In genomic region chr6:10882654-10883053, GRCh38 we compare ENCODE assay signal across 22 cellular contexts. TPM values are rescaled to one million over a fixed set of nuclear protein-coding genes. Genes with fewer than 3 reads are reported as not detected.
DNase-seq lines count a peak whose midpoint lies in the region; ATAC-seq, FAIRE-seq and TF ChIP-seq lines count a peak whose summit lies in the region.
"Had no signal": no experiment of that assay in that cellular context is flagged by ENCODE, and none has a peak within 500 bp of the region (broad histone marks: within the 10 kb centered on the region; RNA-seq: fewer than 3 reads in every experiment).

No MANE protein-coding gene starts in this region.

- POLR2A ChIA-PET in activated naive CD8-positive, alpha-beta T cell treated with anti-CD3 and anti-CD28 coated beads, Interleukin-2, amount 10 ng/mL, durations not matched to agents 7 days and 5 days (lab: Charles Lee), result no interaction called here
- POLR2A ChIA-PET in H1 (lab: Charles Lee; ENCODE audit: partially characterized antibody), result no interaction called here

- H3K23me2 ChIP-seq in H1 (ENCODE audit: low read depth, low read length), result peaks cover 15% of the 10 kb centered on the region

- H3K9me3 ChIP-seq in H1 (ENCODE audit: insufficient read depth in 2 of 2, low read depth in 1 of 2, low read length in 1 of 2), result no peaks in the 10 kb centered on the region
- H3K9me3 ChIP-seq in mesenchymal stem cell (ENCODE audit: control insufficient read depth, low read length), result no peaks in the 10 kb centered on the region
- H3K9me3 ChIP-seq in suprapubic skin, result no peaks in the 10 kb centered on the region
- no peaks in the 10 kb centered on the region for H3K9me3 ChIP-seq in adrenal gland (replicated peaks in 1 of 3)

- H3K4me1 Mint-ChIP-seq in activated naive CD8-positive, alpha-beta T cell treated with anti-CD3 and anti-CD28 coated beads, Interleukin-2, amount 10 ng/mL, durations not matched to agents 7 days and 5 days, result peaks cover 8% of the 10 kb centered on the region
- peaks cover 12% of the 10 kb centered on the region for H3K4me1 Mint-ChIP-seq in activated naive CD8-positive, alpha-beta T cell treated with anti-CD3 and anti-CD28 coated beads, Interleukin-2, amount 50 U/mL, for 24 hours

- peaks cover 2% of the 10 kb centered on the region for H3K36me3 Mint-ChIP-seq in activated naive CD8-positive, alpha-beta T cell treated with anti-CD3 and anti-CD28 coated beads, Interleukin-2, amount 10 ng/mL, durations not matched to agents 7 days and 5 days
- no peaks in the 10 kb centered on the region for H3K36me3 Mint-ChIP-seq in activated naive CD8-positive, alpha-beta T cell treated with anti-CD3 and anti-CD28 coated beads, Interleukin-2, amount 50 U/mL, for 24 hours (ENCODE audit: low read depth)
- H3K36me3 Mint-ChIP-seq: CD8-positive, alpha-beta T cell had no signal

- H3K56ac ChIP-seq in H1 (replicated peaks; ENCODE audit: insufficient read length, low read depth, low read length), result no peak overlapping the region

- H3K4me2 ChIP-seq in H1 (ENCODE audit: insufficient read depth in 1 of 2, low read depth in 2 of 2, low read length in 2 of 2) (peak overlapping the region; percentile 80 to 98), mesenchymal stem cell (ENCODE audit: low read length, poor library complexity, severe bottlenecking) (peak overlapping the region; percentile 7)

- H3K79me1 ChIP-seq in H1 (ENCODE audit: low read depth, low read length), result no peaks in the 10 kb centered on the region
- H3K79me1 ChIP-seq in mesenchymal stem cell (replicated peaks; ENCODE audit: low read length, poor library complexity, severe bottlenecking), result no peaks in the 10 kb centered on the region

- H4K8ac ChIP-seq in H1 (ENCODE audit: extremely low read depth, insufficient read depth, low read length), result no peak overlapping the region
- no peak overlapping the region for H4K8ac ChIP-seq in mesenchymal stem cell (ENCODE audit: low read length)

- peaks cover 2% of the 10 kb centered on the region for H3K9me3 Mint-ChIP-seq in activated naive CD8-positive, alpha-beta T cell treated with anti-CD3 and anti-CD28 coated beads, Interleukin-2, amount 10 ng/mL, durations not matched to agents 7 days and 5 days
- no peaks in the 10 kb centered on the region for H3K9me3 Mint-ChIP-seq in activated naive CD8-positive, alpha-beta T cell treated with anti-CD3 and anti-CD28 coated beads, Interleukin-2, amount 50 U/mL, for 24 hours
- H3K9me3 Mint-ChIP-seq: activated CD4-positive, alpha-beta memory T cell treated with anti-CD3 and anti-CD28 coated beads, Interleukin-2, amount 10 ng/mL, durations not matched to agents 7 days and 5 days; CD8-positive, alpha-beta T cell; stimulated activated naive CD8-positive, alpha-beta T cell treated with anti-CD3 and anti-CD28 coated beads, Interleukin-15, Interleukin-2, amounts not matched to agents 100 ng/mL and 50 ng/mL, for 24 hours had no signal

- H2AFZ ChIP-seq in H1 (ENCODE audit: low read length) (no peak overlapping the region; the same call in 1 of the 2 replicates), mesenchymal stem cell (ENCODE audit: low read depth, low read length) (no peak overlapping the region)

- no peak overlapping the region for H3K23ac ChIP-seq in H1 (ENCODE audit: insufficient read length)
- no peak overlapping the region for H3K23ac ChIP-seq in mesenchymal stem cell (ENCODE audit: low read length in 2 of 2)

- H2BK5ac ChIP-seq in H1 (ENCODE audit: low read depth, low read length) (0 out of 2 replicates have a peak overlapping the region, but pooled peaks have one; percentile 46), mesenchymal stem cell (ENCODE audit: low read depth, low read length, poor library complexity, severe bottlenecking) (no peak overlapping the region)

- no peak overlapping the region for H4K5ac ChIP-seq in H1 (ENCODE audit: insufficient read length, low read depth, low read length)

- WGBS in H1 (ENCODE audit: extremely low coverage in 1 of 2, insufficient coverage in 1 of 2, insufficient read length in 1 of 2, insufficient replicate concordance in 2 of 2, low coverage in 1 of 2, low lambda C conversion rate in 2 of 2, missing lambda C conversion rate in 1 of 2), 2 experiments, result 3% methylated on average over 22 of the region's 24 CpGs; no CpG with 5 or more reads in 1 of the 2 experiments
- 2% methylated on average over 22 of the region's 24 CpGs for WGBS in mesenchymal stem cell
- 13% methylated on average over 6 of the region's 24 CpGs for WGBS in suprapubic skin
- 6 to 10% (median 9%) methylated on average over 12 to 24 of the region's 24 CpGs for WGBS in adrenal gland, 4 donors

- DNase-seq in activated naive CD8-positive, alpha-beta T cell treated with anti-CD3 and anti-CD28 coated beads, Interleukin-2, amount 10 ng/mL, durations not matched to agents 7 days and 5 days, result no peak
- no peak for DNase-seq in activated naive CD8-positive, alpha-beta T cell treated with anti-CD3 and anti-CD28 coated beads, Interleukin-2, amount 50 U/mL, for 24 hours
- DNase-seq in H1 (ENCODE audit: low read depth in 1 of 2, low spot score in 2 of 2) (peak in 1 of 2 experiments; percentile 82), mesenchymal stem cell (peak; percentile 2), suprapubic skin (ENCODE audit: low spot score in 2 of 2) (no peak), globus pallidus (ENCODE audit: low spot score) (no peak), adrenal gland (no peak), dorsolateral prefrontal cortex (no peak)
- DNase-seq: activated CD4-positive, alpha-beta memory T cell treated with anti-CD3 and anti-CD28 coated beads, Interleukin-2, amount 10 ng/mL, durations not matched to agents 7 days and 5 days; amniotic stem cell; CD8-positive, alpha-beta T cell; erythroblast; KG1; NCI-H2107; NCI-H526; uterus had no signal

- H3K4me3 Mint-ChIP-seq in activated naive CD8-positive, alpha-beta T cell treated with anti-CD3 and anti-CD28 coated beads, Interleukin-2, amount 10 ng/mL, durations not matched to agents 7 days and 5 days, result peak overlapping the region; percentile 20
- no peak overlapping the region for H3K4me3 Mint-ChIP-seq in activated naive CD8-positive, alpha-beta T cell treated with anti-CD3 and anti-CD28 coated beads, Interleukin-2, amount 50 U/mL, for 24 hours
- H3K4me3 Mint-ChIP-seq: activated CD4-positive, alpha-beta memory T cell treated with anti-CD3 and anti-CD28 coated beads, Interleukin-2, amount 10 ng/mL, durations not matched to agents 7 days and 5 days; CD8-positive, alpha-beta T cell; stimulated activated naive CD8-positive, alpha-beta T cell treated with anti-CD3 and anti-CD28 coated beads, Interleukin-15, Interleukin-2, amounts not matched to agents 100 ng/mL and 50 ng/mL, for 24 hours had no signal

- H2AK5ac ChIP-seq in H1 (ENCODE audit: low read depth, low read length) (no peak overlapping the region), mesenchymal stem cell (ENCODE audit: low read length, severe bottlenecking) (no peak overlapping the region)

- TF ChIP-seq EP300 in H1 (IDR thresholded peaks at IDR 0.05; ENCODE audit: borderline replicate concordance in 1 of 2, low read depth in 2 of 2, low read length in 2 of 2) (no peak), suprapubic skin (IDR thresholded peaks at IDR 0.05) (no peak)

- peaks cover 21 to 61% (median 52%) of the 10 kb centered on the region in 4 experiments for H3K27me3 ChIP-seq in H1 (replicated peaks in 1 of 4; ENCODE audit: control insufficient read depth in 3 of 4, extremely low read depth in 1 of 4, insufficient read depth in 3 of 4, low read length in 3 of 4)
- peaks cover 62 to 70% of the 10 kb centered on the region in 2 experiments for H3K27me3 ChIP-seq in mesenchymal stem cell (ENCODE audit: control insufficient read depth in 1 of 2, insufficient read depth in 1 of 2, low read length in 2 of 2)
- peaks cover 81% of the 10 kb centered on the region for H3K27me3 ChIP-seq in suprapubic skin
- H3K27me3 ChIP-seq in adrenal gland, result peaks cover 68% of the 10 kb centered on the region
- H3K27me3 ChIP-seq in dorsolateral prefrontal cortex, result peaks cover 3 to 90% (median 63%) of the 10 kb centered on the region in 45 donors

- CTCF ChIA-PET in H1 (lab: Charles Lee; ENCODE audit: partially characterized antibody), result no interaction called here

- intact Hi-C loops in adrenal gland (cut with DNase I), result no loop called here
- intact Hi-C loops in dorsolateral prefrontal cortex (cut with DNase I), result no loop called here

- H3K27me3 Mint-ChIP-seq in activated naive CD8-positive, alpha-beta T cell treated with anti-CD3 and anti-CD28 coated beads, Interleukin-2, amount 10 ng/mL, durations not matched to agents 7 days and 5 days, result peaks cover 86% of the 10 kb centered on the region
- H3K27me3 Mint-ChIP-seq in activated naive CD8-positive, alpha-beta T cell treated with anti-CD3 and anti-CD28 coated beads, Interleukin-2, amount 50 U/mL, for 24 hours, result peaks cover 89% of the 10 kb centered on the region

- ATAC-seq in activated naive CD8-positive, alpha-beta T cell treated with anti-CD3 and anti-CD28 coated beads, Interleukin-2, amount 10 ng/mL, durations not matched to agents 7 days and 5 days (ENCODE audit: low read depth), result no peak
- ATAC-seq in activated naive CD8-positive, alpha-beta T cell treated with anti-CD3 and anti-CD28 coated beads, Interleukin-2, amount 50 U/mL, for 24 hours, result no peak
- ATAC-seq: CD8-positive, alpha-beta T cell; gastroesophageal sphincter had no signal

- TF ChIP-seq CTCF in H1 (IDR thresholded peaks at IDR 0.05; ENCODE audit: control extremely low read depth in 1 of 3, insufficient read depth in 1 of 3, low read depth in 1 of 3, low read length in 3 of 3), result no peak
- TF ChIP-seq CTCF in suprapubic skin (IDR thresholded peaks at IDR 0.05), result no peak
- no peak for TF ChIP-seq CTCF in adrenal gland (IDR thresholded peaks at IDR 0.05)
- TF ChIP-seq CTCF in dorsolateral prefrontal cortex (IDR thresholded peaks at IDR 0.05 in 54 of 56, conservative IDR thresholded peaks at IDR 0.05 in 2 of 56; ENCODE audit: low read depth in 1 of 56, partially characterized antibody in 56 of 56), result no peak

- H4K91ac ChIP-seq in H1 (replicated peaks; ENCODE audit: insufficient read length, low read length) (no peak overlapping the region), mesenchymal stem cell (ENCODE audit: low read length) (no peak overlapping the region)

- H3K27ac ChIP-seq in H1 (ENCODE audit: low read depth, low read length) (no peak overlapping the region), mesenchymal stem cell (ENCODE audit: low read length, poor library complexity, severe bottlenecking) (no peak overlapping the region), suprapubic skin (no peak overlapping the region), adrenal gland (no peak overlapping the region), dorsolateral prefrontal cortex (no peak overlapping the region)
- H3K27ac ChIP-seq: gastroesophageal sphincter, uterus had no signal

- no peak overlapping the region for H3K27ac Mint-ChIP-seq in activated naive CD8-positive, alpha-beta T cell treated with anti-CD3 and anti-CD28 coated beads, Interleukin-2, amount 10 ng/mL, durations not matched to agents 7 days and 5 days
- H3K27ac Mint-ChIP-seq in activated naive CD8-positive, alpha-beta T cell treated with anti-CD3 and anti-CD28 coated beads, Interleukin-2, amount 50 U/mL, for 24 hours, result no peak overlapping the region
- H3K27ac Mint-ChIP-seq: activated CD4-positive, alpha-beta memory T cell treated with anti-CD3 and anti-CD28 coated beads, Interleukin-2, amount 10 ng/mL, durations not matched to agents 7 days and 5 days; CD8-positive, alpha-beta T cell; stimulated activated naive CD8-positive, alpha-beta T cell treated with anti-CD3 and anti-CD28 coated beads, Interleukin-15, Interleukin-2, amounts not matched to agents 100 ng/mL and 50 ng/mL, for 24 hours had no signal

- H3K18ac ChIP-seq in H1 (ENCODE audit: extremely low read depth, low read length) (peak overlapping the region; percentile 80), mesenchymal stem cell (ENCODE audit: low read depth in 1 of 2, low read length in 2 of 2) (no peak overlapping the region)

- H4K20me1 ChIP-seq in H1 (replicated peaks in 1 of 2; ENCODE audit: control insufficient read depth in 1 of 2, insufficient read depth in 2 of 2, low read length in 2 of 2), result no peaks in the 10 kb centered on the region

- no peak overlapping the region for H3K9ac ChIP-seq in H1 (replicated peaks in 1 of 4; ENCODE audit: extremely low read depth in 1 of 4, low read depth in 3 of 4, low read length in 3 of 4)
- H3K9ac ChIP-seq in mesenchymal stem cell (ENCODE audit: low read length), result no peak overlapping the region

- H3K4ac ChIP-seq in H1 (replicated peaks; ENCODE audit: insufficient read length, low read depth, low read length), result no peak overlapping the region
- H3K4ac ChIP-seq in mesenchymal stem cell (ENCODE audit: low read depth in 1 of 2, low read length in 2 of 2), result no peak overlapping the region

- H3K14ac ChIP-seq in H1 (ENCODE audit: insufficient read length), result no peak overlapping the region
- no peak overlapping the region for H3K14ac ChIP-seq in mesenchymal stem cell (ENCODE audit: low read length in 2 of 2)

- H3K36me3 ChIP-seq in H1 (ENCODE audit: control insufficient read depth in 2 of 4, insufficient read depth in 4 of 4, low read length in 3 of 4), result no peaks in the 10 kb centered on the region
- H3K36me3 ChIP-seq in mesenchymal stem cell (ENCODE audit: control insufficient read depth in 1 of 2, insufficient read depth in 2 of 2, low read depth in 1 of 2, low read length in 2 of 2), result no peaks in the 10 kb centered on the region
- H3K36me3 ChIP-seq in suprapubic skin, result no peaks in the 10 kb centered on the region
- no peaks in the 10 kb centered on the region for H3K36me3 ChIP-seq in adrenal gland (replicated peaks in 1 of 2)
- H3K36me3 ChIP-seq: gastroesophageal sphincter, uterus had no signal

- H3K4me3 ChIP-seq in H1 (ENCODE audit: extremely low read depth in 1 of 4, insufficient read depth in 2 of 4, low read depth in 3 of 4, low read length in 4 of 4), result peak overlapping the region; percentile 40 to 72 (median 56)
- H3K4me3 ChIP-seq in mesenchymal stem cell (ENCODE audit: insufficient read depth in 1 of 2, low read depth in 1 of 2, low read length in 2 of 2), result peak overlapping the region in 1 of 2 experiments; percentile 44
- peak overlapping the region; percentile 7 for H3K4me3 ChIP-seq in suprapubic skin
- no peak overlapping the region for H3K4me3 ChIP-seq in adrenal gland
- no peak overlapping the region for H3K4me3 ChIP-seq in dorsolateral prefrontal cortex
- H3K4me3 ChIP-seq: uterus had no signal

- H3K79me2 ChIP-seq in H1 (ENCODE audit: control insufficient read depth in 1 of 2, insufficient read depth in 2 of 2, low read length in 2 of 2), result no peaks in the 10 kb centered on the region

- H2BK20ac ChIP-seq in H1 (ENCODE audit: low read length), result peak overlapping the region; percentile 61; the same call in 1 of the 2 replicates

- no peak for FAIRE-seq in H1 (lab: Jason Lieb, UNC)

- TF ChIP-seq POLR2A in H1 (IDR thresholded peaks at IDR 0.05; ENCODE audit: control extremely low read depth in 1 of 2, low read depth in 2 of 2, low read length in 2 of 2) (no peak), suprapubic skin (IDR thresholded peaks at IDR 0.05) (no peak), adrenal gland (IDR thresholded peaks at IDR 0.05) (no peak)

- H2BK12ac ChIP-seq in H1 (ENCODE audit: low read depth, low read length) (no peak overlapping the region), mesenchymal stem cell (ENCODE audit: low read length in 2 of 2) (no peak overlapping the region)

- H2BK120ac ChIP-seq in H1 (replicated peaks; ENCODE audit: low read depth, low read length), result no peak overlapping the region
- no peak overlapping the region for H2BK120ac ChIP-seq in mesenchymal stem cell (ENCODE audit: low read depth, low read length)

- H3K4me1 ChIP-seq in H1 (replicated peaks in 1 of 4; ENCODE audit: control insufficient read depth in 3 of 4, insufficient read depth in 4 of 4, low read length in 3 of 4) (no peaks in the 10 kb centered on the region; a peak in 1 of 7 replicates), mesenchymal stem cell (ENCODE audit: control insufficient read depth, insufficient read depth, low read depth, low read length) (peaks cover 22% of the 10 kb centered on the region), suprapubic skin (peaks cover 41% of the 10 kb centered on the region), adrenal gland (replicated peaks in 1 of 2) (peaks cover 0 to 4% of the 10 kb centered on the region in 2 donors)
- H3K4me1 ChIP-seq: uterus had no signal

- TF ChIP-seq RAD21 in H1 (IDR thresholded peaks at IDR 0.05 in 1 of 2, conservative IDR thresholded peaks at IDR 0.05 in 1 of 2; ENCODE audit: low read depth in 2 of 2, low read length in 2 of 2), result no peak

- H2BK15ac ChIP-seq in H1 (ENCODE audit: low read length), result no peak overlapping the region
- H2BK15ac ChIP-seq in mesenchymal stem cell (ENCODE audit: low read depth, poor library complexity, severe bottlenecking), result no peak overlapping the region

RNA-seq across cellular contexts. Expression of gene GCM2, which starts 0.8 kb away (rescaled TPM):
- total RNA-seq in activated naive CD8-positive, alpha-beta T cell treated with anti-CD3 and anti-CD28 coated beads, Interleukin-2, amount 10 ng/mL, durations not matched to agents 7 days and 5 days, result not detected
- total RNA-seq in H1 (2021; fragmentation: NEBNext Ultra II Directional; extraction: Animal tissue kit (Norgen Biotek cat#: 25700)), result 0.17 TPM in 1 of 2 replicates, not detected in the other
- 0.09 and 0.14 TPM in 2 replicates for polyA plus RNA-seq in H1 (2011; rRNA removed)
- 0.09 TPM for polyA plus RNA-seq in H1 (2011; cell fraction: cytosol; rRNA removed)
- 0.09 TPM for polyA plus RNA-seq in H1 (2011; cell fraction: nucleus; rRNA removed)
- polyA plus RNA-seq in H1 (2012, experiment 1 of 2), result 0.07 to 0.13 TPM in 2 of 4 replicates, not detected in the others
- polyA plus RNA-seq in H1 (2012, experiment 2 of 2), result 0.07 TPM
- polyA plus RNA-seq in H1 (2013, experiment 1 of 2), result 0.18 TPM
- polyA plus RNA-seq in H1 (2013, experiment 2 of 2), result 0.20 TPM
- polyA minus RNA-seq in H1 (2011; rRNA and poly(A)+ RNA removed), result not detected in 2 replicates
- not detected for polyA minus RNA-seq in H1 (2011; cell fraction: cytosol; rRNA and poly(A)+ RNA removed)
- polyA minus RNA-seq in H1 (2011; cell fraction: nucleus; rRNA and poly(A)+ RNA removed), result not detected
- not detected for polyA plus RNA-seq in mesenchymal stem cell (2013, experiment 1 of 2)
- not detected for polyA plus RNA-seq in mesenchymal stem cell (2013, experiment 2 of 2)
- total RNA-seq in suprapubic skin, result not detected
- total RNA-seq in adrenal gland, result not detected
- not detected for polyA plus RNA-seq in adrenal gland
- total RNA-seq in dorsolateral prefrontal cortex, result not detected
- total RNA-seq: activated CD4-positive, alpha-beta memory T cell treated with anti-CD3 and anti-CD28 coated beads, Interleukin-2, amount 10 ng/mL, durations not matched to agents 7 days and 5 days; CD8-positive, alpha-beta T cell; Daoy; gastroesophageal sphincter; OCI-LY7; SK-MEL-5; uterus had no signal
- polyA plus RNA-seq: AG04450 had no signal

RNA-seq across cellular contexts. Expression of gene SYCP2L, which starts 4.2 kb away (rescaled TPM):
- total RNA-seq in activated naive CD8-positive, alpha-beta T cell treated with anti-CD3 and anti-CD28 coated beads, Interleukin-2, amount 10 ng/mL, durations not matched to agents 7 days and 5 days, result under 1 TPM in 1 of 2 experiments, not detected in 1; 0.31 TPM
- 3.2 and 4.2 TPM in 2 replicates for total RNA-seq in H1 (2021; fragmentation: NEBNext Ultra II Directional; extraction: Animal tissue kit (Norgen Biotek cat#: 25700))
- 1.3 and 1.7 TPM in 2 replicates for polyA plus RNA-seq in H1 (2011; rRNA removed)
- polyA plus RNA-seq in H1 (2011; cell fraction: cytosol; rRNA removed), result 4.1 TPM
- 6.9 TPM for polyA plus RNA-seq in H1 (2011; cell fraction: nucleus; rRNA removed)
- polyA plus RNA-seq in H1 (2012, experiment 1 of 2), result 3.1 to 5.7 TPM (median 4.5 TPM) in 4 replicates
- 0.31 TPM for polyA plus RNA-seq in H1 (2012, experiment 2 of 2)
- 5.7 TPM for polyA plus RNA-seq in H1 (2013, experiment 1 of 2)
- polyA plus RNA-seq in H1 (2013, experiment 2 of 2), result 5.9 TPM
- 2.2 and 2.7 TPM in 2 replicates for polyA minus RNA-seq in H1 (2011; rRNA and poly(A)+ RNA removed)
- polyA minus RNA-seq in H1 (2011; cell fraction: cytosol; rRNA and poly(A)+ RNA removed), result 2.4 TPM
- polyA minus RNA-seq in H1 (2011; cell fraction: nucleus; rRNA and poly(A)+ RNA removed), result 6.3 TPM
- polyA plus RNA-seq in mesenchymal stem cell (2013, experiment 1 of 2), result 0.43 TPM
- polyA plus RNA-seq in mesenchymal stem cell (2013, experiment 2 of 2), result 0.33 TPM
- 1 to 10 TPM in 1 of 4 donors, under 1 TPM in 2, not detected in 1; 0.44 to 5.2 (median 0.49) TPM for total RNA-seq in suprapubic skin
- 1 to 10 TPM in 1 of 8 donors, under 1 TPM in 5, not detected in 2; 0.24 to 1.6 (median 0.42) TPM for total RNA-seq in adrenal gland
- 1 to 10 TPM in 1 of 3 donors, under 1 TPM in 2; 0.09 to 1.0 (median 0.84) TPM for polyA plus RNA-seq in adrenal gland
- total RNA-seq in dorsolateral prefrontal cortex, result 10 to 100 TPM in 25 of 120 experiments, 1 to 10 TPM in 95; 3.1 to 15.8 (median 7.1) TPM
- total RNA-seq: activated CD4-positive, alpha-beta memory T cell treated with anti-CD3 and anti-CD28 coated beads, Interleukin-2, amount 10 ng/mL, durations not matched to agents 7 days and 5 days; CD8-positive, alpha-beta T cell had no signal

RNA-seq across cellular contexts. Expression of gene MAK, which starts 44.3 kb away (rescaled TPM):
- not detected for total RNA-seq in activated naive CD8-positive, alpha-beta T cell treated with anti-CD3 and anti-CD28 coated beads, Interleukin-2, amount 10 ng/mL, durations not matched to agents 7 days and 5 days
- total RNA-seq in H1 (2021; fragmentation: NEBNext Ultra II Directional; extraction: Animal tissue kit (Norgen Biotek cat#: 25700)), result 0.33 and 0.37 TPM in 2 replicates
- polyA plus RNA-seq in H1 (2011; rRNA removed) (0.03 and 0.08 TPM in 2 replicates), adrenal gland (under 1 TPM; 0.07 to 0.13 (median 0.08) TPM)
- 0.09 TPM for polyA plus RNA-seq in H1 (2011; cell fraction: cytosol; rRNA removed)
- polyA plus RNA-seq in H1 (2011; cell fraction: nucleus; rRNA removed), result 0.07 TPM
- 0.20 to 0.32 TPM (median 0.22 TPM) in 4 replicates for polyA plus RNA-seq in H1 (2012, experiment 1 of 2)
- 0.04 TPM for polyA plus RNA-seq in H1 (2012, experiment 2 of 2)
- 0.18 TPM for polyA plus RNA-seq in H1 (2013, experiment 1 of 2)
- 0.18 TPM for polyA plus RNA-seq in H1 (2013, experiment 2 of 2)
- polyA minus RNA-seq in H1 (2011; rRNA and poly(A)+ RNA removed), result 0.16 TPM in 1 of 2 replicates, not detected in the other
- polyA minus RNA-seq in H1 (2011; cell fraction: cytosol; rRNA and poly(A)+ RNA removed), result not detected
- not detected for polyA minus RNA-seq in H1 (2011; cell fraction: nucleus; rRNA and poly(A)+ RNA removed)
- polyA plus RNA-seq in mesenchymal stem cell (2013, experiment 1 of 2), result 0.03 TPM
- polyA plus RNA-seq in mesenchymal stem cell (2013, experiment 2 of 2), result 0.01 TPM
- total RNA-seq in suprapubic skin (under 1 TPM in 2 of 4 donors, not detected in 2; 0.26 to 0.49 TPM), adrenal gland (under 1 TPM in 5 of 8 donors, not detected in 3; under 0.01 to 0.43 (median 0.19) TPM), dorsolateral prefrontal cortex (under 1 TPM in 37 of 120 experiments, not detected in 83; 0.12 to 0.62 (median 0.19) TPM)
- total RNA-seq: Daoy had no signal
- polyA plus RNA-seq: AG04450 had no signal

Comparison
In these comparisons a context has a peak if more than half of its experiments do, and no peak if none do; other contexts are left out.
1. H3K4me3 ChIP-seq: peak in H1 (4 of 4) and suprapubic skin (single experiment); none in adrenal gland (0 of 4) and dorsolateral prefrontal cortex (0 of 59).